In genomic region chr19:35213678-35214632, GRCh38 we compare ENCODE assay signal across 8 cellular contexts. TPM values are rescaled to one million over a fixed set of nuclear protein-coding genes. Genes with fewer than 3 reads are reported as not detected.
DNase-seq lines count a peak whose midpoint lies in the region; ATAC-seq and TF ChIP-seq lines count a peak whose summit lies in the region.

No MANE protein-coding gene starts in this region.

- H3K4me1 ChIP-seq in osteoblast (ENCODE audit: insufficient read depth, low read length) (peaks cover 8% of the 10 kb centered on the region), tibial nerve (peaks cover 0 to 29% (median 11%) of the 10 kb centered on the region in 4 donors)

- H3K9me3 ChIP-seq in osteoblast (ENCODE audit: low read depth, low read length) = no peaks in the 10 kb centered on the region
- H3K9me3 ChIP-seq in tibial nerve = peaks cover 0 to 13% (median 0%) of the 10 kb centered on the region in 4 donors

- peak; percentile 81 to 88 for TF ChIP-seq EP300 in tibial nerve (IDR thresholded peaks at IDR 0.05)

- no peak overlapping the region for H2AFZ ChIP-seq in osteoblast (ENCODE audit: low read length)

- H3K79me2 ChIP-seq in osteoblast (ENCODE audit: insufficient read depth, low read length) = no peaks in the 10 kb centered on the region

- peak; percentile 27 for DNase-seq in GM10248 (ENCODE audit: extremely low spot score)
- peak; percentile 9 for DNase-seq in NCI-H446 treated with DMSO at 0.1 percent for 48 hours (lab: John Stamatoyannopoulos, UW)
- DNase-seq in activated CD4-positive, alpha-beta T cell treated with anti-CD3 and anti-CD28 coated beads, Interleukin-2, amount 50 U/mL, for 4 hours = peak; percentile 55 to 61
- peak; percentile 60 for DNase-seq in effector CD8-positive, alpha-beta T cell (lab: John Stamatoyannopoulos, UW)
- peak; percentile 76 for DNase-seq in osteoblast (ENCODE audit: insufficient read length, low spot score, missing footprints)
- DNase-seq in tibial nerve (ENCODE audit: low spot score in 2 of 2) = peak; percentile 33 to 85

- 31 to 41% methylated on average over 21 of the region's 21 CpGs for WGBS in tibial nerve, 2 donors

- H3K36me3 ChIP-seq in osteoblast (ENCODE audit: insufficient read depth, low read length) (no peaks in the 10 kb centered on the region), tibial nerve (no peaks in the 10 kb centered on the region)

- TF ChIP-seq CTCF in GM10248 (IDR thresholded peaks at IDR 0.05; ENCODE audit: control extremely low read depth, extremely low read depth, low read depth, missing control alignments) = no peak
- TF ChIP-seq CTCF in osteoblast (IDR thresholded peaks at IDR 0.05; ENCODE audit: extremely low read depth, low read depth, low read length) = no peak
- no peak for TF ChIP-seq CTCF in tibial nerve (IDR thresholded peaks at IDR 0.05)

- H3K4me3 ChIP-seq in osteoblast (ENCODE audit: insufficient read depth, low read length) (peak overlapping the region; percentile 33), tibial nerve (no peak overlapping the region)

- TF ChIP-seq POLR2A in tibial nerve (IDR thresholded peaks at IDR 0.05) = no peak

- POLR2A ChIA-PET in GM10248 (lab: Yijun Ruan, JAX) = no interaction called here

- no peaks in the 10 kb centered on the region for H4K20me1 ChIP-seq in osteoblast (ENCODE audit: insufficient read depth, low read length)

- CTCF ChIA-PET in GM10248 (lab: Yijun Ruan, JAX) = interaction anchor here (1.5 to 1.6 kb wide), 2 partner anchors 11 to 51 kb away, joined by 4 read pairs; no protein-coding TSS in a partner anchor

- H3K27ac ChIP-seq in osteoblast (ENCODE audit: low read depth, low read length) = no peak overlapping the region
- peak overlapping the region; percentile 42 to 82 (median 80) for H3K27ac ChIP-seq in tibial nerve

- peak; percentile 62 for ATAC-seq in HG03064 (IDR thresholded peaks at IDR 0.05; ENCODE audit: low read depth, unreplicated experiment)
- ATAC-seq in HG03025 (IDR thresholded peaks at IDR 0.05; ENCODE audit: low FRiP score, unreplicated experiment) = no peak

- H3K27me3 ChIP-seq in osteoblast (ENCODE audit: insufficient read depth, low read length) (no peaks in the 10 kb centered on the region), tibial nerve (no peaks in the 10 kb centered on the region)

- peak overlapping the region; percentile 34 for H3K4me2 ChIP-seq in osteoblast (ENCODE audit: insufficient read depth, low read length)

RNA-seq across cellular contexts. Expression of gene FAM187B, which starts 14.6 kb away (rescaled TPM):
- total RNA-seq in osteoblast = not detected in 2 replicates
- total RNA-seq in tibial nerve = not detected

RNA-seq across cellular contexts. Expression of gene LSR, which starts 34.8 kb away (rescaled TPM):
- total RNA-seq in osteoblast (0.29 and 0.36 TPM in 2 replicates), tibial nerve (10 to 100 TPM in 2 of 4 donors, 1 to 10 TPM in 2; 3.1 to 34.9 (median 19.1) TPM)

RNA-seq across cellular contexts. Expression of gene USF2, which starts 54.8 kb away (rescaled TPM):
- total RNA-seq in osteoblast (66.2 and 74.0 TPM in 2 replicates), tibial nerve (100 to 1,000 TPM in 3 of 4 donors, 10 to 100 TPM in 1; 98.5 to 172 (median 128) TPM)

RNA-seq across cellular contexts. Expression of gene FXYD5, which starts 59.4 kb away (rescaled TPM):
- total RNA-seq in osteoblast = 29.0 and 32.4 TPM in 2 replicates
- 10 to 100 TPM; 19.9 to 53.4 (median 37.5) TPM for total RNA-seq in tibial nerve

Comparison
In these comparisons a context has a peak if more than half of its experiments do, and no peak if none do; other contexts are left out.
1. DNase-seq: peak in every context shown above with its lines; median percentile 76 in osteoblast; 60 in effector CD8-positive, alpha-beta T cell; 59 in tibial nerve; 58 in activated CD4-positive, alpha-beta T cell treated with anti-CD3 and anti-CD28 coated beads, Interleukin-2, amount 50 U/mL, for 4 hours; 27 in GM10248; 9 in NCI-H446 treated with DMSO at 0.1 percent for 48 hours.